Comparison of ENCODE assay signal across 13 cellular contexts in the genomic region with DNA sequence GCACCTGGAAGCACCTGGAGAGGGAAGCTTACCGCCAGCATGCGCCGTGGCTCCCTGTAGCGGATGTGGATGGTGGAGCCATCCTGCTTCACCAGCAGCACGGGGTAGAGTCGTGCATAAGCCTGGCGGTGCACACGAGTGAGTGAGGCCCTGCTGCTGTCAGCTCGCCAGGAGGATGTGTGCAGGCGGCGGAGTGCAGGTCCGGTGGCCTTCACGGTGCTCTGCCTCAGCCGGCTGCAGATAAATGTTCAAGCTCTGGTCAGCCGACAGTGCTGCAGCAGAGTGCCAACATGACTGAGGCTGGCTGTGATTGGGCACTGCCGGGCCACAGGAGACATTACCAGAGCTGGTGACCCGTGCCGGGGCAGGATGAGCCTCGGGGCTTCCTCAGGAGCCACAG. TPM values are rescaled to one million over a fixed set of nuclear protein-coding genes. Genes with fewer than 3 reads are reported as not detected.
DNase-seq lines count a peak whose midpoint lies in the region; ATAC-seq and TF ChIP-seq lines count a peak whose summit lies in the region.
"Had no signal": no experiment of that assay in that cellular context is flagged by ENCODE, and none has a peak within 500 bp of the region (broad histone marks: within the 10 kb centered on the region; RNA-seq: fewer than 3 reads in every experiment).

No MANE protein-coding gene starts in this region.

- H3K27ac Mint-ChIP-seq in activated CD8-positive, alpha-beta memory T cell treated with anti-CD3 and anti-CD28 coated beads, Interleukin-2, amount 10 ng/mL, durations not matched to agents 7 days and 5 days: peak overlapping the region; percentile 88
- no peak overlapping the region for H3K27ac Mint-ChIP-seq in osteocyte (ENCODE audit: unreplicated experiment)

- no peak for ATAC-seq in activated CD8-positive, alpha-beta memory T cell treated with anti-CD3 and anti-CD28 coated beads, Interleukin-2, amount 10 ng/mL, durations not matched to agents 7 days and 5 days
- ATAC-seq in HG02840 (IDR thresholded peaks at IDR 0.05; ENCODE audit: low FRiP score, unreplicated experiment): no peak

- peak overlapping the region; percentile 95 for H3K4me3 ChIP-seq in NB4 (ENCODE audit: low read depth, low read length)
- no peak overlapping the region for H3K4me3 ChIP-seq in mammary epithelial cell (replicated peaks in 1 of 3; ENCODE audit: insufficient read depth in 1 of 3, low read depth in 2 of 3, low read length in 3 of 3)

- peak overlapping the region; percentile 82 for H3K4me2 ChIP-seq in mammary epithelial cell (ENCODE audit: insufficient read depth, low read depth, low read length)

- CTCF ChIA-PET in activated CD8-positive, alpha-beta memory T cell treated with anti-CD3 and anti-CD28 coated beads, Interleukin-2, amount 10 ng/mL, durations not matched to agents 7 days and 5 days (lab: Charles Lee): interaction anchor here (1.3 to 2.1 kb wide), 2 partner anchors 26 to 59 kb away, joined by 4 to 5 read pairs; a partner anchor contains a TSS
- CTCF ChIA-PET in mammary epithelial cell (lab: Charles Lee; ENCODE audit: low non-redundant PET): no interaction called here
- CTCF ChIA-PET in GM10248 (lab: Yijun Ruan, JAX): interaction anchor here (0.9 to 1.9 kb wide), 3 partner anchors 17 to 59 kb away, joined by 3 to 10 read pairs (median 3); a partner anchor contains a TSS

- H3K4me3 Mint-ChIP-seq in activated CD8-positive, alpha-beta memory T cell treated with anti-CD3 and anti-CD28 coated beads, Interleukin-2, amount 10 ng/mL, durations not matched to agents 7 days and 5 days: peak overlapping the region; percentile 85
- peak overlapping the region; percentile 89 for H3K4me3 Mint-ChIP-seq in osteocyte (ENCODE audit: unreplicated experiment)

- H3K36me3 Mint-ChIP-seq in activated CD8-positive, alpha-beta memory T cell treated with anti-CD3 and anti-CD28 coated beads, Interleukin-2, amount 10 ng/mL, durations not matched to agents 7 days and 5 days: peaks cover 4% of the 10 kb centered on the region
- peaks cover 2% of the 10 kb centered on the region for H3K36me3 Mint-ChIP-seq in osteocyte (ENCODE audit: unreplicated experiment)

- H3K79me2 ChIP-seq in mammary epithelial cell (ENCODE audit: insufficient read depth, low read length): peaks cover 28% of the 10 kb centered on the region

- H3K36me3 ChIP-seq in mammary epithelial cell (ENCODE audit: insufficient read depth, low read length): no peaks in the 10 kb centered on the region

- no peaks in the 10 kb centered on the region for H3K9me3 ChIP-seq in mammary epithelial cell (replicated peaks; ENCODE audit: insufficient read depth, low read length)
- H3K9me3 ChIP-seq: stomach had no signal

- H3K9ac ChIP-seq in mammary epithelial cell (ENCODE audit: insufficient read depth, low read length): no peak overlapping the region

- H3K9me3 Mint-ChIP-seq in activated CD8-positive, alpha-beta memory T cell treated with anti-CD3 and anti-CD28 coated beads, Interleukin-2, amount 10 ng/mL, durations not matched to agents 7 days and 5 days (ENCODE audit: low read depth): no peaks in the 10 kb centered on the region
- H3K9me3 Mint-ChIP-seq in osteocyte (ENCODE audit: unreplicated experiment): no peaks in the 10 kb centered on the region

- peaks cover 14% of the 10 kb centered on the region for H3K4me1 ChIP-seq in mammary epithelial cell (ENCODE audit: insufficient read depth, low read length)

- intact Hi-C loops in mammary epithelial cell (cut with micrococcal nuclease): no loop called here

- in situ Hi-C loops in mammary epithelial cell (cut with MboI; ENCODE audit: low sequenced_read_pairs in 2 of 2): no loop called here

- no peaks in the 10 kb centered on the region for H3K27me3 ChIP-seq in mammary epithelial cell (ENCODE audit: insufficient read depth, low read length)
- H3K27me3 ChIP-seq: cardiac muscle cell, stomach had no signal

- peaks cover 38% of the 10 kb centered on the region for H3K4me1 Mint-ChIP-seq in activated CD8-positive, alpha-beta memory T cell treated with anti-CD3 and anti-CD28 coated beads, Interleukin-2, amount 10 ng/mL, durations not matched to agents 7 days and 5 days
- peaks cover 28% of the 10 kb centered on the region for H3K4me1 Mint-ChIP-seq in osteocyte (ENCODE audit: unreplicated experiment)

- dilution Hi-C loops in mammary epithelial cell (cut with HindIII; ENCODE audit: low sequenced_read_pairs): loop anchor here (5.0 kb wide), 2 partner anchors 60 to 110 kb away; a partner anchor contains a TSS

- no peak for DNase-seq in activated CD8-positive, alpha-beta memory T cell treated with anti-CD3 and anti-CD28 coated beads, Interleukin-2, amount 10 ng/mL, durations not matched to agents 7 days and 5 days
- no peak for DNase-seq in activated CD8-positive, alpha-beta memory T cell treated with anti-CD3 and anti-CD28 coated beads, Interleukin-2, amount 50 U/mL, for 48 hours
- DNase-seq in NB4 (ENCODE audit: low read depth) (no peak), mammary epithelial cell (no peak), osteocyte (ENCODE audit: extremely low spot score, unreplicated experiment) (no peak), GM10248 (ENCODE audit: extremely low spot score) (no peak), OCI-M2 (lab: John Stamatoyannopoulos, UW; ENCODE audit: unreplicated experiment) (no peak)
- DNase-seq: GF-D8, NCI-H1105, NCI-H526, stomach had no signal

- H4K20me1 ChIP-seq in mammary epithelial cell (ENCODE audit: insufficient read depth, low read length): no peaks in the 10 kb centered on the region

- H3K27ac ChIP-seq in mammary epithelial cell (ENCODE audit: insufficient read depth, low read depth, low read length): no peak overlapping the region
- H3K27ac ChIP-seq: cardiac muscle cell had no signal

- no peak for TF ChIP-seq POLR2A in NB4 (IDR thresholded peaks at IDR 0.05; ENCODE audit: extremely low read depth, insufficient read length)

- TF ChIP-seq CTCF in NB4 (IDR thresholded peaks at IDR 0.05; ENCODE audit: low read depth, low read length): no peak
- TF ChIP-seq CTCF in mammary epithelial cell (conservative IDR thresholded peaks at IDR 0.05 in 1 of 2, IDR thresholded peaks at IDR 0.05 in 1 of 2; ENCODE audit: extremely low read depth in 1 of 2, insufficient read depth in 1 of 2, low read depth in 1 of 2, low read length in 2 of 2): no peak
- TF ChIP-seq CTCF in osteocyte (IDR thresholded peaks at IDR 0.05): no peak
- no peak for TF ChIP-seq CTCF in GM10248 (IDR thresholded peaks at IDR 0.05; ENCODE audit: control extremely low read depth, extremely low read depth, low read depth, missing control alignments)

- POLR2A ChIA-PET in GM10248 (lab: Yijun Ruan, JAX): no interaction called here

- WGBS in mammary epithelial cell (ENCODE audit: low coverage, missing lambda C conversion rate): 82% methylated on average over 10 of the region's 19 CpGs

- H2AFZ ChIP-seq in mammary epithelial cell (ENCODE audit: low read depth, low read length): no peak overlapping the region

- BruUV-seq in mammary epithelial cell (replicated peaks; lab: Mats Ljungman, UMichigan): no TSS peak

- H3K27me3 Mint-ChIP-seq in activated CD8-positive, alpha-beta memory T cell treated with anti-CD3 and anti-CD28 coated beads, Interleukin-2, amount 10 ng/mL, durations not matched to agents 7 days and 5 days: no peaks in the 10 kb centered on the region
- no peaks in the 10 kb centered on the region for H3K27me3 Mint-ChIP-seq in osteocyte (ENCODE audit: unreplicated experiment)

RNA-seq across cellular contexts. Expression of a gene that starts 1.5 kb away (rescaled TPM):
- 10 to 100 TPM; 51.9 to 56.4 TPM for total RNA-seq in activated CD8-positive, alpha-beta memory T cell treated with anti-CD3 and anti-CD28 coated beads, Interleukin-2, amount 10 ng/mL, durations not matched to agents 7 days and 5 days
- total RNA-seq in mammary epithelial cell (10 to 100 TPM; 37.7 to 42.3 TPM), osteocyte (46.1 and 47.4 TPM in 2 replicates)
- polyA plus RNA-seq in mammary epithelial cell: 66.4 TPM
- polyA minus RNA-seq in mammary epithelial cell: 11.7 TPM

RNA-seq across cellular contexts. Expression of a gene that starts 4.5 kb away (rescaled TPM):
- total RNA-seq in activated CD8-positive, alpha-beta memory T cell treated with anti-CD3 and anti-CD28 coated beads, Interleukin-2, amount 10 ng/mL, durations not matched to agents 7 days and 5 days: 10 to 100 TPM; 24.1 to 27.0 TPM
- total RNA-seq in mammary epithelial cell (10 to 100 TPM in 1 of 2 donors, 1 to 10 TPM in 1; 5.7 to 19.6 TPM), osteocyte (13.0 and 13.6 TPM in 2 replicates)
- polyA plus RNA-seq in mammary epithelial cell: 14.5 TPM
- polyA minus RNA-seq in mammary epithelial cell: 9.7 TPM

RNA-seq across cellular contexts. Expression of a gene that starts 25.1 kb away (rescaled TPM):
- 100 to 1,000 TPM; 313 to 344 TPM for total RNA-seq in activated CD8-positive, alpha-beta memory T cell treated with anti-CD3 and anti-CD28 coated beads, Interleukin-2, amount 10 ng/mL, durations not matched to agents 7 days and 5 days
- total RNA-seq in mammary epithelial cell: 100 to 1,000 TPM; 327 to 372 TPM
- 595 TPM for polyA plus RNA-seq in mammary epithelial cell
- polyA minus RNA-seq in mammary epithelial cell: 273 TPM
- total RNA-seq in osteocyte: 305 and 306 TPM in 2 replicates

RNA-seq across cellular contexts. Expression of a gene that starts 32.4 kb away (rescaled TPM):
- 100 to 1,000 TPM; 262 to 325 TPM for total RNA-seq in activated CD8-positive, alpha-beta memory T cell treated with anti-CD3 and anti-CD28 coated beads, Interleukin-2, amount 10 ng/mL, durations not matched to agents 7 days and 5 days
- total RNA-seq in mammary epithelial cell (100 to 1,000 TPM; 229 to 242 TPM), osteocyte (150 and 166 TPM in 2 replicates)
- 461 TPM for polyA plus RNA-seq in mammary epithelial cell
- 86.1 TPM for polyA minus RNA-seq in mammary epithelial cell

RNA-seq across cellular contexts. Expression of a gene that starts 42.1 kb away (rescaled TPM):
- total RNA-seq in activated CD8-positive, alpha-beta memory T cell treated with anti-CD3 and anti-CD28 coated beads, Interleukin-2, amount 10 ng/mL, durations not matched to agents 7 days and 5 days: 1 to 10 TPM; 1.1 to 1.8 TPM
- under 1 TPM; 0.33 to 0.47 TPM for total RNA-seq in mammary epithelial cell
- 0.14 TPM for polyA plus RNA-seq in mammary epithelial cell
- polyA minus RNA-seq in mammary epithelial cell: not detected
- 1.6 TPM in 2 replicates for total RNA-seq in osteocyte
